In genomic region chr1:151729966-151730291, GRCh38 we compare ENCODE assay signal across 24 cellular contexts. TPM values are rescaled to one million over a fixed set of nuclear protein-coding genes. Genes with fewer than 3 reads are reported as not detected.
"Had no signal": no experiment of that assay in that cellular context is flagged by ENCODE, and none has a peak within 500 bp of the region (broad histone marks: within the 10 kb centered on the region; RNA-seq: fewer than 3 reads in every experiment).

No MANE protein-coding gene starts in this region.

- H3K4me1 ChIP-seq: breast epithelium had no signal

- H3K27me3 ChIP-seq: breast epithelium had no signal

- H3K36me3 ChIP-seq: breast epithelium had no signal

- ATAC-seq: activated T-helper 17 cell treated with anti-CD3 and anti-CD28 coated beads, Interleukin-2, amount 50 U/mL, for 72 hours; T-helper 17 cell had no signal

- H3K27ac ChIP-seq: breast epithelium, KMS-11 had no signal

- H3K4me3 ChIP-seq: breast epithelium had no signal

- DNase-seq: activated B cell treated with CpG ODN at 0.5 μM for 24 hours; activated CD4-positive, alpha-beta T cell treated with anti-CD3 and anti-CD28 coated beads for 1 hour; activated CD4-positive, alpha-beta T cell treated with anti-CD3 and anti-CD28 coated beads, Interleukin-2, amount 10 ng/mL, durations not matched to agents 24 days and 14 days; activated CD4-positive, alpha-beta T cell treated with anti-CD3 and anti-CD28 coated beads, Interleukin-2, amount 50 U/mL, for 48 hours; activated gamma-delta T cell; activated naive CD4-positive, alpha-beta T cell treated with anti-CD3 and anti-CD28 coated beads, Interleukin-2, amount 10 ng/mL, durations not matched to agents 7 days and 5 days; activated naive CD8-positive, alpha-beta T cell treated with anti-CD3 and anti-CD28 coated beads for 36 hours; activated T-cell treated with anti-CD3 and anti-CD28 coated beads for 4 hours; activated T-cell treated with anti-CD3 and anti-CD28 coated beads, Interleukin-2, amount 50 U/mL, for 48 hours; caudate nucleus; NCI-H1092; NCI-H1694; NCI-H2029; NCI-H2107; NCI-H446; NCI-H524; SIG-M5; T-helper 17 cell; T-helper 9 cell had no signal

- H3K9me3 ChIP-seq: breast epithelium had no signal

RNA-seq across cellular contexts. Expression of gene RIIAD1, which starts 8.6 kb away (rescaled TPM):
- total RNA-seq: activated B cell treated with CpG ODN at 0.5 μM for 24 hours; activated CD4-positive, alpha-beta T cell treated with anti-CD3 and anti-CD28 coated beads, Interleukin-2, amount 10 ng/mL, durations not matched to agents 24 days and 14 days; activated naive CD8-positive, alpha-beta T cell treated with anti-CD3 and anti-CD28 coated beads for 36 hours; activated T-helper 17 cell treated with anti-CD3 and anti-CD28 coated beads, Interleukin-2, amount 50 U/mL, for 72 hours; breast epithelium; MCF 10A; T-helper 17 cell had no signal
- polyA plus RNA-seq: adipose tissue had no signal

RNA-seq across cellular contexts. Expression of gene CELF3, which starts 13.3 kb away (rescaled TPM):
- total RNA-seq: activated B cell treated with CpG ODN at 0.5 μM for 24 hours; activated CD4-positive, alpha-beta T cell treated with anti-CD3 and anti-CD28 coated beads, Interleukin-2, amount 10 ng/mL, durations not matched to agents 24 days and 14 days; activated naive CD8-positive, alpha-beta T cell treated with anti-CD3 and anti-CD28 coated beads for 36 hours; activated T-helper 17 cell treated with anti-CD3 and anti-CD28 coated beads, Interleukin-2, amount 50 U/mL, for 72 hours; breast epithelium; MCF 10A had no signal
